In the genomic region with DNA sequence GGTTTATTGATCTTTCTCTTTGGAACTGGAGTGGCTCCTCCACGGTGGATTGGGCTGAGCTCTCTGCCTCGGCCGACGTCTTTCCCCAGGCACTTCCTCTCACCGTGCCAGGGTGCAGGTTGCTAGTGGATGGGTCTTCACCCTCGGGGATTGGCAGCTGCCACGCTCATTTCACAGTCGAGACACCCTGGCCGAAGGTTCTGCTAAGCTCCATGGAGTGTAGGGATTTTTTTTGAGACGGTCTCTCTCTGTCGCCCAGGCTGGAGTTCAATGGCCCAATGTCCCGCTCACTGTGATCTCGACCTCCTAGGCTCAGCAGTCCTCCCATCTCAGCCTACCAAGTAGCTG, we compare ENCODE assay signal across 9 cellular contexts.
DNase-seq lines count a peak whose midpoint lies in the region; ATAC-seq lines count a peak whose summit lies in the region.
"Had no signal": no experiment of that assay in that cellular context is flagged by ENCODE, and none has a peak within 500 bp of the region (broad histone marks: within the 10 kb centered on the region; RNA-seq: fewer than 3 reads in every experiment).

No MANE protein-coding gene starts in this region.

- H3K18ac ChIP-seq in mesenchymal stem cell (ENCODE audit: low read depth in 1 of 2, low read length in 2 of 2), result peak overlapping the region; percentile 52 to 79

- H2BK120ac ChIP-seq in mesenchymal stem cell (ENCODE audit: low read depth, low read length), result no peak overlapping the region

- no peaks in the 10 kb centered on the region for H3K9me3 Mint-ChIP-seq in activated CD4-positive, alpha-beta T cell treated with anti-CD3 and anti-CD28 coated beads for 36 hours (ENCODE audit: low read depth)
- H3K9me3 Mint-ChIP-seq in activated naive CD8-positive, alpha-beta T cell (ENCODE audit: low read depth), result no peaks in the 10 kb centered on the region

- no peak for DNase-seq in activated CD4-positive, alpha-beta T cell treated with anti-CD3 and anti-CD28 coated beads for 36 hours
- no peak for DNase-seq in activated CD4-positive, alpha-beta T cell treated with anti-CD3 and anti-CD28 coated beads, Interleukin-2, amount 50 U/mL, for 48 hours
- no peak for DNase-seq in mesenchymal stem cell
- DNase-seq in GM03348 (ENCODE audit: low spot score), result no peak
- DNase-seq in activated CD8-positive, alpha-beta memory T cell treated with anti-CD3 and anti-CD28 coated beads, Interleukin-2, amount 50 U/mL, for 4 hours, result no peak
- DNase-seq in G401 (ENCODE audit: low spot score), result no peak
- DNase-seq: midbrain had no signal

- POLR2A ChIA-PET in activated CD4-positive, alpha-beta T cell treated with anti-CD3 and anti-CD28 coated beads for 36 hours (lab: Charles Lee), result interaction anchor here (0.7 to 1.2 kb wide), 2 partner anchors 16 to 61 kb away, joined by 3 read pairs; no protein-coding TSS in a partner anchor

- H2AFZ ChIP-seq in mesenchymal stem cell (ENCODE audit: low read depth, low read length), result no peak overlapping the region

- in situ Hi-C loops in G401 (cut with HindIII; ENCODE audit: low sequenced_read_pairs), result no loop called here

- H3K4ac ChIP-seq in mesenchymal stem cell (ENCODE audit: low read depth in 1 of 2, low read length in 2 of 2), result peak overlapping the region; percentile 79 to 88

- peak overlapping the region; percentile 38 for H3K4me2 ChIP-seq in mesenchymal stem cell (ENCODE audit: low read length, poor library complexity, severe bottlenecking)

- CTCF ChIA-PET in activated CD4-positive, alpha-beta T cell treated with anti-CD3 and anti-CD28 coated beads for 36 hours (lab: Charles Lee), result interaction anchor here (0.6 to 3.0 kb wide), 14 partner anchors 9 to 131 kb away, joined by 3 to 26 read pairs (median 4); no protein-coding TSS in a partner anchor

- H2AK5ac ChIP-seq in mesenchymal stem cell (ENCODE audit: low read length, severe bottlenecking), result peak overlapping the region; percentile 18

- H3K27ac Mint-ChIP-seq in activated CD4-positive, alpha-beta T cell treated with anti-CD3 and anti-CD28 coated beads for 36 hours, result peak overlapping the region; percentile 85
- H3K27ac Mint-ChIP-seq in activated naive CD8-positive, alpha-beta T cell, result peak overlapping the region; percentile 90

- intact Hi-C loops in activated CD4-positive, alpha-beta T cell treated with anti-CD3 and anti-CD28 coated beads for 36 hours (cut with DNase I, micrococcal nuclease), result no loop called here

- H3K27ac ChIP-seq in mesenchymal stem cell (ENCODE audit: low read length, poor library complexity, severe bottlenecking) (peak overlapping the region; percentile 74), temporal lobe (ENCODE audit: low read depth, low read length) (peak overlapping the region; percentile 23)

- no peaks in the 10 kb centered on the region for H3K27me3 ChIP-seq in mesenchymal stem cell (ENCODE audit: control insufficient read depth in 1 of 2, insufficient read depth in 1 of 2, low read length in 2 of 2)

- peaks cover 6% of the 10 kb centered on the region for H3K79me1 ChIP-seq in mesenchymal stem cell (replicated peaks; ENCODE audit: low read length, poor library complexity, severe bottlenecking)

- ATAC-seq in activated CD4-positive, alpha-beta T cell treated with anti-CD3 and anti-CD28 coated beads for 36 hours, result no peak

- peaks cover 21 to 45% of the 10 kb centered on the region in 2 experiments for H3K36me3 ChIP-seq in mesenchymal stem cell (ENCODE audit: control insufficient read depth in 1 of 2, insufficient read depth in 2 of 2, low read depth in 1 of 2, low read length in 2 of 2)

- H3K4me3 Mint-ChIP-seq in activated CD4-positive, alpha-beta T cell treated with anti-CD3 and anti-CD28 coated beads for 36 hours, result peak overlapping the region; percentile 57
- H3K4me3 Mint-ChIP-seq in activated naive CD8-positive, alpha-beta T cell, result peak overlapping the region; percentile 76

- H3K4me1 Mint-ChIP-seq in activated CD4-positive, alpha-beta T cell treated with anti-CD3 and anti-CD28 coated beads for 36 hours, result peaks cover 60% of the 10 kb centered on the region
- H3K4me1 Mint-ChIP-seq in activated naive CD8-positive, alpha-beta T cell (ENCODE audit: low read depth), result peaks cover 57% of the 10 kb centered on the region

- H3K23ac ChIP-seq in mesenchymal stem cell (ENCODE audit: low read length in 2 of 2), result no peak overlapping the region

- no peaks in the 10 kb centered on the region for H3K9me3 ChIP-seq in mesenchymal stem cell (ENCODE audit: control insufficient read depth, low read length)

- peak overlapping the region; percentile 38 to 60 for H2BK12ac ChIP-seq in mesenchymal stem cell (ENCODE audit: low read length in 2 of 2)

- H2BK5ac ChIP-seq in mesenchymal stem cell (ENCODE audit: low read depth, low read length, poor library complexity, severe bottlenecking), result peak overlapping the region; percentile 49

- H3K4me1 ChIP-seq in mesenchymal stem cell (ENCODE audit: control insufficient read depth, insufficient read depth, low read depth, low read length), result peaks cover 79% of the 10 kb centered on the region

- peak overlapping the region in 1 of 2 experiments; percentile 34 for H3K4me3 ChIP-seq in mesenchymal stem cell (ENCODE audit: insufficient read depth in 1 of 2, low read depth in 1 of 2, low read length in 2 of 2)

- H2BK15ac ChIP-seq in mesenchymal stem cell (ENCODE audit: low read depth, poor library complexity, severe bottlenecking), result peak overlapping the region; percentile 71

- WGBS in mesenchymal stem cell, result 75% methylated on average over 13 of the region's 13 CpGs

- peak overlapping the region; percentile 30 for H4K8ac ChIP-seq in mesenchymal stem cell (ENCODE audit: low read length)

- H4K91ac ChIP-seq in mesenchymal stem cell (ENCODE audit: low read length), result peak overlapping the region; percentile 90

- peak overlapping the region; percentile 71 for H3K9ac ChIP-seq in mesenchymal stem cell (ENCODE audit: low read length)

- H3K27me3 Mint-ChIP-seq in activated CD4-positive, alpha-beta T cell treated with anti-CD3 and anti-CD28 coated beads for 36 hours, result no peaks in the 10 kb centered on the region
- no peaks in the 10 kb centered on the region for H3K27me3 Mint-ChIP-seq in activated naive CD8-positive, alpha-beta T cell

- peak overlapping the region in 1 of 2 experiments; percentile 0 for H3K14ac ChIP-seq in mesenchymal stem cell (ENCODE audit: low read length in 2 of 2)

- H3K36me3 Mint-ChIP-seq in activated CD4-positive, alpha-beta T cell treated with anti-CD3 and anti-CD28 coated beads for 36 hours (ENCODE audit: low read depth), result no peaks in the 10 kb centered on the region
- peaks cover 2% of the 10 kb centered on the region for H3K36me3 Mint-ChIP-seq in activated naive CD8-positive, alpha-beta T cell
